ENCODE assay signal across 8 cellular contexts in the genomic region with DNA sequence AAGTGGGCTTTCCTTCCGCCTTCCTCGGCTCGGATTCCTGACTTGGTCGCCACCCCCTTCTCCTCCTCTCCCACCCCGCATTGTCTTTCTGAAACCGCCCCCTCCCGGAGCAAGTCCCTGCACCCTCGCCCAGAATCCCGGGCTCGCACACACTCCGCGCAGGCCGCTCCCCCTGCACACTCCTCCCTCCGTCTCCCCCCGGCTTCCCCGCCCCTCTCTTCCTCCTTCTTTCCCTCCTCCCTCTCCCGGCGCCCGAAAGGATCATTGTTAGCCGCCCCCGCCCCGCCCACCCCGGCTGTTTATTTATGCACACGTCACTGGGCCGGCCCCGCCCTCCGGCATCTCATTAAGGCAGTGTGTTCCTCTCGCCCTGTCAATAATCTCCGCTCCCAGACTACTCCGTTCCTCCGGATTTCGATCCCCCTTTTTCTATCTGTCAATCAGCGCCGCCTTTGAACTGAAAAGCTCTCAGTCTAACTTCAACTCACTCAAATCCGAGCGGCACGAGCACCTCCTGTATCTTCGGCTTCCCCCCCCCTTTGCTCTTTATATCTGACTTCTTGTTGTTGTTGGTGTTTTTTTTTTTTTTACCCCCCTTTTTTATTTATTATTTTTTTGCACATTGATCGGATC. TPM values are rescaled to one million over a fixed set of nuclear protein-coding genes. Genes with fewer than 3 reads are reported as not detected.
DNase-seq lines count a peak whose midpoint lies in the region; ATAC-seq and TF ChIP-seq lines count a peak whose summit lies in the region.

Gene TCF7L2, plus strand, starts transcription at position 373 of the 633 bp plus-strand sequence. CDS start 510 bp downstream, outside the sequence.

- H3K27ac ChIP-seq in BLaER1 treated with 17β-estradiol and CSF1 and Interleukin-3, amounts not matched to agents 10 nM and 100 nM: peak within 1 kb of the TSS; percentile 91 to 99 (median 97)
- H3K27ac ChIP-seq in ascending aorta (peak within 1 kb of the TSS; percentile 90 to 92), ovary (peak within 1 kb of the TSS; percentile 93 to 98), urinary bladder (ENCODE audit: low read depth) (peak within 1 kb of the TSS; percentile 97)

- no peaks in the 10 kb centered on the region for H3K9me3 ChIP-seq in BLaER1 treated with 17β-estradiol and CSF1 and Interleukin-3, amounts not matched to agents 10 nM and 100 nM (replicated peaks in 1 of 11)
- no peaks in the 10 kb centered on the region for H3K9me3 ChIP-seq in ascending aorta
- H3K9me3 ChIP-seq in ovary: no peaks in the 10 kb centered on the region

- peak within 1 kb of the TSS; percentile 93 to 98 (median 96) for H3K9ac ChIP-seq in BLaER1 treated with 17β-estradiol and CSF1 and Interleukin-3, amounts not matched to agents 10 nM and 100 nM

- ATAC-seq in GM21825 (IDR thresholded peaks at IDR 0.05; ENCODE audit: unreplicated experiment): peak; percentile 65
- ATAC-seq in left cardiac atrium: peak; percentile 87 to 96

- H3K4me2 ChIP-seq in BLaER1 treated with 17β-estradiol and CSF1 and Interleukin-3, amounts not matched to agents 10 nM and 100 nM: peak within 1 kb of the TSS; percentile 73 to 94 (median 83)

- H3K4me1 ChIP-seq in BLaER1 treated with 17β-estradiol and CSF1 and Interleukin-3, amounts not matched to agents 10 nM and 100 nM: peaks cover 28 to 56% (median 34%) of the 10 kb centered on the region in 10 experiments
- H3K4me1 ChIP-seq in ascending aorta: peaks cover 0 to 27% of the 10 kb centered on the region in 2 donors
- peaks cover 7% of the 10 kb centered on the region for H3K4me1 ChIP-seq in ovary (ENCODE audit: insufficient read depth)
- H3K4me1 ChIP-seq in urinary bladder (ENCODE audit: insufficient read depth): no peaks in the 10 kb centered on the region

- TF ChIP-seq CTCF in ascending aorta (IDR thresholded peaks at IDR 0.05): no peak
- TF ChIP-seq CTCF in ovary (IDR thresholded peaks at IDR 0.05): no peak

- intact Hi-C loops in ascending aorta (cut with DNase I): loop anchor here (1.0 to 10.0 kb wide), 7 partner anchors 52 to 435 kb away; no protein-coding TSS in a partner anchor
- intact Hi-C loops in left cardiac atrium (cut with DNase I): loop anchor here (10.0 kb wide), 3 partner anchors 55 to 175 kb away; no protein-coding TSS in a partner anchor
- intact Hi-C loops in ovary (cut with DNase I): loop anchor here (5.0 to 10.0 kb wide), 6 partner anchors 102 to 435 kb away; no protein-coding TSS in a partner anchor

- TF ChIP-seq POLR2A in ovary (IDR thresholded peaks at IDR 0.05): peak; percentile 56

- peaks cover 0 to 15% (median 0%) of the 10 kb centered on the region in 11 experiments; a peak in 3 of 22 replicates for H3K36me3 ChIP-seq in BLaER1 treated with 17β-estradiol and CSF1 and Interleukin-3, amounts not matched to agents 10 nM and 100 nM
- H3K36me3 ChIP-seq in ascending aorta (no peaks in the 10 kb centered on the region), ovary (no peaks in the 10 kb centered on the region), urinary bladder (ENCODE audit: insufficient read depth) (no peaks in the 10 kb centered on the region)

- 1% methylated on average over 39 of the region's 39 CpGs for WGBS in ovary, 3 donors
- WGBS in urinary bladder: under 1% methylated on average over 39 of the region's 39 CpGs

- peak within 1 kb of the TSS; percentile 80 to 96 (median 92) for H3K4me3 ChIP-seq in BLaER1 treated with 17β-estradiol and CSF1 and Interleukin-3, amounts not matched to agents 10 nM and 100 nM
- peak within 1 kb of the TSS; percentile 81 to 83 for H3K4me3 ChIP-seq in ascending aorta
- H3K4me3 ChIP-seq in ovary: peak within 1 kb of the TSS; percentile 58
- H3K4me3 ChIP-seq in urinary bladder (ENCODE audit: low read depth, low read length): peak within 1 kb of the TSS; percentile 98

- peaks cover 18 to 29% (median 22%) of the 10 kb centered on the region in 11 experiments; a peak in 21 of 22 replicates for H4K20me1 ChIP-seq in BLaER1 treated with 17β-estradiol and CSF1 and Interleukin-3, amounts not matched to agents 10 nM and 100 nM

- H3K27me3 ChIP-seq in BLaER1 treated with 17β-estradiol and CSF1 and Interleukin-3, amounts not matched to agents 10 nM and 100 nM: no peaks in the 10 kb centered on the region
- H3K27me3 ChIP-seq in ascending aorta: no peaks in the 10 kb centered on the region
- no peaks in the 10 kb centered on the region for H3K27me3 ChIP-seq in ovary

- TF ChIP-seq EP300 in ovary (IDR thresholded peaks at IDR 0.05): no peak

- peak; percentile 57 for DNase-seq in NCI-H1694 (lab: John Stamatoyannopoulos, UW)
- peak; percentile 30 to 61 (median 53) for DNase-seq in T-helper 1 cell
- DNase-seq in ascending aorta (ENCODE audit: low spot score in 2 of 2): peak; percentile 92 to 98
- peak; percentile 97 for DNase-seq in left cardiac atrium
- peak; percentile 94 to 97 (median 96) for DNase-seq in ovary

RNA-seq across cellular contexts. Expression of gene TCF7L2, which starts in this region (rescaled TPM):
- total RNA-seq in ascending aorta: 8.2 TPM
- total RNA-seq in left cardiac atrium: 10 to 100 TPM; 15.7 to 16.3 TPM
- total RNA-seq in ovary: 10 to 100 TPM; 21.1 to 39.2 (median 34.5) TPM
- 10 to 100 TPM; 29.1 to 41.7 TPM for polyA plus RNA-seq in ovary
- total RNA-seq in urinary bladder: 24.7 TPM
- polyA plus RNA-seq in urinary bladder: 19.5 TPM

Comparison
In these comparisons a context has a peak if more than half of its experiments do, and no peak if none do; other contexts are left out.
1. Peak in every context shown above with its lines: DNase-seq, ATAC-seq, H3K4me3 ChIP-seq and H3K27ac ChIP-seq.